ENCODE assay signal across 16 cellular contexts in genomic region chr20:32970115-32970972, GRCh38. TPM values are rescaled to one million over a fixed set of nuclear protein-coding genes. Genes with fewer than 3 reads are reported as not detected.
A peak's percentile ranks its signal among the peaks of the same experiment; 100 is the strongest.
DNase-seq lines count a peak whose midpoint lies in the region; ATAC-seq and TF ChIP-seq lines count a peak whose summit lies in the region.
"Had no signal": no experiment of that assay in that cellular context is flagged by ENCODE, and none has a peak within 500 bp of the region (broad histone marks: within the 10 kb centered on the region; RNA-seq: fewer than 3 reads in every experiment).

No MANE protein-coding gene starts in this region.

- peak overlapping the region; percentile 91 to 100 (median 96) for H3K4me2 ChIP-seq in BLaER1 treated with 17β-estradiol and CSF1 and Interleukin-3, amounts not matched to agents 10 nM and 100 nM
- H3K4me2 ChIP-seq in GM23248 (ENCODE audit: unreplicated experiment): no peak overlapping the region
- H3K4me2 ChIP-seq: PC-9 had no signal

- H3K36me3 Mint-ChIP-seq in osteocyte (ENCODE audit: unreplicated experiment): no peaks in the 10 kb centered on the region
- H3K36me3 Mint-ChIP-seq: T-cell had no signal

- H3K4me1 Mint-ChIP-seq in osteocyte (ENCODE audit: unreplicated experiment): no peaks in the 10 kb centered on the region

- no peaks in the 10 kb centered on the region for H4K20me1 ChIP-seq in BLaER1 treated with 17β-estradiol and CSF1 and Interleukin-3, amounts not matched to agents 10 nM and 100 nM
- no peaks in the 10 kb centered on the region for H4K20me1 ChIP-seq in GM23248 (ENCODE audit: insufficient read depth)

- H3K9me3 ChIP-seq in BLaER1 treated with 17β-estradiol and CSF1 and Interleukin-3, amounts not matched to agents 10 nM and 100 nM (replicated peaks in 1 of 11): no peaks in the 10 kb centered on the region
- H3K9me3 ChIP-seq in GM23248 (ENCODE audit: low read depth) (no peaks in the 10 kb centered on the region), prostate gland (no peaks in the 10 kb centered on the region), ovary (no peaks in the 10 kb centered on the region)
- H3K9me3 ChIP-seq: gastroesophageal sphincter had no signal

- H2AFZ ChIP-seq in GM23248: no peak overlapping the region
- H2AFZ ChIP-seq: PC-9 had no signal

- no peak overlapping the region for H3K4me3 Mint-ChIP-seq in osteocyte (ENCODE audit: unreplicated experiment)
- H3K4me3 Mint-ChIP-seq: T-cell had no signal

- intact Hi-C loops in prostate gland (cut with DNase I): no loop called here
- intact Hi-C loops in ovary (cut with DNase I): no loop called here

- H3K27me3 ChIP-seq in BLaER1 treated with 17β-estradiol and CSF1 and Interleukin-3, amounts not matched to agents 10 nM and 100 nM: no peaks in the 10 kb centered on the region
- H3K27me3 ChIP-seq in GM23248 (replicated peaks; ENCODE audit: insufficient read depth): peaks cover 14% of the 10 kb centered on the region
- no peaks in the 10 kb centered on the region for H3K27me3 ChIP-seq in prostate gland (replicated peaks; ENCODE audit: insufficient read depth)
- no peaks in the 10 kb centered on the region for H3K27me3 ChIP-seq in ovary

- peaks cover 75 to 100% (median 98%) of the 10 kb centered on the region in 10 experiments for H3K4me1 ChIP-seq in BLaER1 treated with 17β-estradiol and CSF1 and Interleukin-3, amounts not matched to agents 10 nM and 100 nM
- H3K4me1 ChIP-seq in GM23248 (ENCODE audit: insufficient read depth): no peaks in the 10 kb centered on the region
- H3K4me1 ChIP-seq in prostate gland (replicated peaks): no peaks in the 10 kb centered on the region
- no peaks in the 10 kb centered on the region for H3K4me1 ChIP-seq in ovary (ENCODE audit: insufficient read depth)
- H3K4me1 ChIP-seq: gastroesophageal sphincter had no signal

- no peaks in the 10 kb centered on the region for H3K36me3 ChIP-seq in BLaER1 treated with 17β-estradiol and CSF1 and Interleukin-3, amounts not matched to agents 10 nM and 100 nM
- H3K36me3 ChIP-seq in GM23248 (ENCODE audit: low read depth): no peaks in the 10 kb centered on the region
- H3K36me3 ChIP-seq in prostate gland: no peaks in the 10 kb centered on the region
- no peaks in the 10 kb centered on the region for H3K36me3 ChIP-seq in ovary
- H3K36me3 ChIP-seq: gastroesophageal sphincter had no signal

- DNase-seq in GM03348 (ENCODE audit: low spot score): peak; percentile 2
- DNase-seq in ecto neural progenitor cell (ENCODE audit: low spot score): peak; percentile 39
- DNase-seq in osteocyte (ENCODE audit: extremely low spot score, unreplicated experiment): peak; percentile 81
- no peak for DNase-seq in GM23248
- no peak for DNase-seq in prostate gland (ENCODE audit: low spot score)
- no peak for DNase-seq in ovary
- DNase-seq: amniotic stem cell, kidney glomerular epithelial cell, nucleus accumbens, PC-9 had no signal

- H3K9me2 ChIP-seq in GM23248 (ENCODE audit: insufficient read depth): no peaks in the 10 kb centered on the region

- TF ChIP-seq POLR2A in prostate gland (IDR thresholded peaks at IDR 0.05): no peak
- no peak for TF ChIP-seq POLR2A in ovary (IDR thresholded peaks at IDR 0.05)

- in situ Hi-C loops in GM23248 (cut with MboI): no loop called here

- no peak overlapping the region for H3K27ac Mint-ChIP-seq in osteocyte (ENCODE audit: unreplicated experiment)
- H3K27ac Mint-ChIP-seq: T-cell had no signal

- peak overlapping the region in 3 of 10 experiments; percentile 38 to 55 (median 41); a peak in 6 of 20 replicates for H3K4me3 ChIP-seq in BLaER1 treated with 17β-estradiol and CSF1 and Interleukin-3, amounts not matched to agents 10 nM and 100 nM
- H3K4me3 ChIP-seq in GM23248: no peak overlapping the region
- H3K4me3 ChIP-seq in prostate gland: no peak overlapping the region
- no peak overlapping the region for H3K4me3 ChIP-seq in ovary
- H3K4me3 ChIP-seq: gastroesophageal sphincter, PC-9 had no signal

- H3K27ac ChIP-seq in BLaER1 treated with 17β-estradiol and CSF1 and Interleukin-3, amounts not matched to agents 10 nM and 100 nM: peak overlapping the region; percentile 88 to 98 (median 95)
- H3K27ac ChIP-seq in GM23248: no peak overlapping the region
- H3K27ac ChIP-seq in prostate gland: no peak overlapping the region
- no peak overlapping the region for H3K27ac ChIP-seq in ovary
- H3K27ac ChIP-seq: gastroesophageal sphincter, PC-9 had no signal

- H3K9ac ChIP-seq in BLaER1 treated with 17β-estradiol and CSF1 and Interleukin-3, amounts not matched to agents 10 nM and 100 nM: peak overlapping the region; percentile 77 to 90 (median 83)
- H3K9ac ChIP-seq in GM23248: no peak overlapping the region

- 58 to 60% methylated on average over 15 of the region's 15 CpGs for WGBS in GM23248 (ENCODE audit: low coverage in 1 of 2, low lambda C conversion rate in 2 of 2, missing lambda C conversion rate in 2 of 2), 2 experiments
- 91% methylated on average over 14 of the region's 15 CpGs for WGBS in prostate gland
- 86 to 93% (median 89%) methylated on average over 15 of the region's 15 CpGs for WGBS in ovary, 3 donors

- TF ChIP-seq CTCF in osteocyte (IDR thresholded peaks at IDR 0.05): no peak
- no peak for TF ChIP-seq CTCF in prostate gland (IDR thresholded peaks at IDR 0.05)
- TF ChIP-seq CTCF in ovary (IDR thresholded peaks at IDR 0.05): no peak

- peaks cover 4% of the 10 kb centered on the region for H3K27me3 Mint-ChIP-seq in osteocyte (ENCODE audit: unreplicated experiment)
- H3K27me3 Mint-ChIP-seq: T-cell had no signal

- no peaks in the 10 kb centered on the region for H3K79me2 ChIP-seq in GM23248 (ENCODE audit: insufficient read depth)

- no peaks in the 10 kb centered on the region for H3F3A ChIP-seq in GM23248 (ENCODE audit: insufficient read depth)

- no peak for TF ChIP-seq EP300 in ovary (IDR thresholded peaks at IDR 0.05)

- ATAC-seq in GM18909 (IDR thresholded peaks at IDR 0.05; ENCODE audit: poor library complexity, unreplicated experiment): no peak
- ATAC-seq: gastroesophageal sphincter, T-cell had no signal

- no peaks in the 10 kb centered on the region for H3K9me3 Mint-ChIP-seq in osteocyte (ENCODE audit: unreplicated experiment)
- H3K9me3 Mint-ChIP-seq: T-cell had no signal

RNA-seq across cellular contexts. Expression of gene SUN5, which starts 33.9 kb away (rescaled TPM):
- total RNA-seq in osteocyte (not detected in 2 replicates), prostate gland (1 to 10 TPM in 1 of 2 donors, not detected in 1; 4.7 TPM), ovary (not detected)
- not detected in 2 replicates for total RNA-seq in GM23248 (2014; rRNA removed; shearing (Covaris generic))
- polyA plus RNA-seq in GM23248 (2016; fragmentation: Nextera tagmentation; extraction: Ambion mirVana) (not detected in 2 replicates), ovary (not detected)
- total RNA-seq: activated CD8-positive, alpha-beta memory T cell treated with anti-CD3 and anti-CD28 coated beads for 36 hours; gastroesophageal sphincter; HT1080; PC-9; T-cell had no signal

RNA-seq across cellular contexts. Expression of gene BPIFB2, which starts 37.2 kb away (rescaled TPM):
- total RNA-seq in osteocyte (not detected in 2 replicates), prostate gland (1 to 10 TPM in 1 of 2 donors, not detected in 1; 5.1 TPM), ovary (under 1 TPM in 1 of 7 donors, not detected in 6; 0.26 TPM)
- not detected in 2 replicates for total RNA-seq in GM23248 (2014; rRNA removed; shearing (Covaris generic))
- polyA plus RNA-seq in GM23248 (2016; fragmentation: Nextera tagmentation; extraction: Ambion mirVana) (not detected in 2 replicates), ovary (not detected)
- total RNA-seq: activated CD8-positive, alpha-beta memory T cell treated with anti-CD3 and anti-CD28 coated beads for 36 hours; HT1080; PC-9 had no signal

Comparison
In these comparisons a context has a peak if more than half of its experiments do, and no peak if none do; other contexts are left out.
1. H3K27ac ChIP-seq: peak in BLaER1 treated with 17β-estradiol and CSF1 and Interleukin-3, amounts not matched to agents 10 nM and 100 nM (11 of 11); none in GM23248 (single experiment), prostate gland (0 of 2) and ovary (0 of 2).
2. DNase-seq: peak in GM03348 (single experiment), ecto neural progenitor cell (single experiment) and osteocyte (single experiment); none in GM23248 (single experiment), prostate gland (single experiment) and ovary (0 of 5).